11 cellular contexts compared by ENCODE assay signal in genomic region chr20:25453035-25453810, GRCh38. TPM values are rescaled to one million over a fixed set of nuclear protein-coding genes. Genes with fewer than 3 reads are reported as not detected.
DNase-seq lines count a peak whose midpoint lies in the region; ATAC-seq and TF ChIP-seq lines count a peak whose summit lies in the region.
"Had no signal": no experiment of that assay in that cellular context is flagged by ENCODE, and none has a peak within 500 bp of the region (broad histone marks: within the 10 kb centered on the region; RNA-seq: fewer than 3 reads in every experiment).

No MANE protein-coding gene starts in this region.

- no peak overlapping the region for H4K8ac ChIP-seq in IMR-90 (ENCODE audit: low read depth in 2 of 2, low read length in 2 of 2)

- no peak overlapping the region for H4K91ac ChIP-seq in IMR-90 (ENCODE audit: insufficient read depth, low read depth, low read length)

- H3K14ac ChIP-seq in IMR-90 (replicated peaks; ENCODE audit: low read depth, low read length): no peak overlapping the region

- dilution Hi-C loops in IMR-90 (cut with HindIII; ENCODE audit: low sequenced_read_pairs, unreplicated experiment): no loop called here

- H3K4me1 ChIP-seq in IMR-90 (ENCODE audit: control insufficient read depth, insufficient read depth, low read length): no peaks in the 10 kb centered on the region

- H3K79me1 ChIP-seq in IMR-90 (ENCODE audit: low read depth in 1 of 2, low read length in 2 of 2): no peaks in the 10 kb centered on the region

- CTCF ChIA-PET in IMR-90 (lab: Yijun Ruan, JAX): no interaction called here
- CTCF ChIA-PET in activated naive CD4-positive, alpha-beta T cell treated with anti-CD3 and anti-CD28 coated beads, Interleukin-2, amount 10 ng/mL, durations not matched to agents 7 days and 5 days (lab: Charles Lee): no interaction called here
- CTCF ChIA-PET in GM10248 (lab: Yijun Ruan, JAX): no interaction called here

- no peak overlapping the region for H3K23ac ChIP-seq in IMR-90 (ENCODE audit: low read depth, low read length)

- DNase-seq in DMS79 (lab: John Stamatoyannopoulos, UW) (peak; percentile 59), IMR-90 (peak; percentile 43), iris pigment epithelial cell (ENCODE audit: low read depth) (peak; percentile 55), GM10248 (ENCODE audit: extremely low spot score) (no peak)
- DNase-seq in activated naive CD4-positive, alpha-beta T cell treated with anti-CD3 and anti-CD28 coated beads, Interleukin-2, amount 10 ng/mL, durations not matched to agents 7 days and 5 days: no peak
- DNase-seq: cerebellar nuclear complex, NCI-H1930 had no signal

- H3K36me3 Mint-ChIP-seq in activated naive CD4-positive, alpha-beta T cell treated with anti-CD3 and anti-CD28 coated beads, Interleukin-2, amount 10 ng/mL, durations not matched to agents 7 days and 5 days: peaks cover 8% of the 10 kb centered on the region

- no peak overlapping the region for H3K9ac ChIP-seq in IMR-90 (ENCODE audit: low read depth, low read length)

- no peak overlapping the region for H2BK20ac ChIP-seq in IMR-90 (ENCODE audit: low read depth, low read length)

- no peaks in the 10 kb centered on the region; the same call in 1 of the 2 replicates for H4K20me1 ChIP-seq in IMR-90 (ENCODE audit: insufficient read depth, low read length)

- TF ChIP-seq RAD21 in IMR-90 (IDR thresholded peaks at IDR 0.05; ENCODE audit: low read length): no peak

- no peak overlapping the region for H3K27ac Mint-ChIP-seq in activated naive CD4-positive, alpha-beta T cell treated with anti-CD3 and anti-CD28 coated beads, Interleukin-2, amount 10 ng/mL, durations not matched to agents 7 days and 5 days

- H2AK9ac ChIP-seq in IMR-90 (replicated peaks; ENCODE audit: low read depth, low read length, poor library complexity): peak overlapping the region; percentile 5

- H3K4me2 ChIP-seq in IMR-90 (ENCODE audit: low read depth, low read length): no peak overlapping the region
- H3K4me2 ChIP-seq: hepatocyte had no signal

- POLR2A ChIA-PET in IMR-90 (lab: Charles Lee; ENCODE audit: unreplicated experiment) (no interaction called here), GM10248 (lab: Yijun Ruan, JAX) (interaction anchor here (0.7 kb wide), 1 partner anchor 37 kb away, joined by 3 read pairs; no protein-coding TSS in a partner anchor)

- no peak overlapping the region for H3K56ac ChIP-seq in IMR-90 (ENCODE audit: extremely low read depth, insufficient read depth, low read length)

- H2AK5ac ChIP-seq in IMR-90 (ENCODE audit: low read depth, low read length): no peak overlapping the region

- H3K27me3 ChIP-seq in IMR-90 (ENCODE audit: control insufficient read depth, insufficient read depth, low read length): no peaks in the 10 kb centered on the region
- H3K27me3 ChIP-seq: hepatocyte had no signal

- H3K9me1 ChIP-seq in IMR-90 (ENCODE audit: insufficient read depth, low read length): no peaks in the 10 kb centered on the region; the same call in 1 of the 2 replicates

- intact Hi-C loops in IMR-90 (cut with micrococcal nuclease): no loop called here

- H3K36me3 ChIP-seq in IMR-90 (ENCODE audit: control insufficient read depth, insufficient read depth, low read length): peaks cover 28% of the 10 kb centered on the region

- no peaks in the 10 kb centered on the region for H3K9me3 Mint-ChIP-seq in activated naive CD4-positive, alpha-beta T cell treated with anti-CD3 and anti-CD28 coated beads, Interleukin-2, amount 10 ng/mL, durations not matched to agents 7 days and 5 days

- no peak overlapping the region for H2BK5ac ChIP-seq in IMR-90 (ENCODE audit: low read depth, low read length, poor library complexity, severe bottlenecking)

- H2AFZ ChIP-seq in IMR-90 (replicated peaks; ENCODE audit: low read length, poor library complexity): no peak overlapping the region
- H2AFZ ChIP-seq: hepatocyte had no signal

- no peak overlapping the region for H3K27ac ChIP-seq in IMR-90 (ENCODE audit: insufficient read depth, low read length)
- H3K27ac ChIP-seq: hepatocyte had no signal

- TF ChIP-seq CTCF in IMR-90 (conservative IDR thresholded peaks at IDR 0.05; ENCODE audit: low read depth, low read length) (no peak), GM10248 (IDR thresholded peaks at IDR 0.05; ENCODE audit: control extremely low read depth, extremely low read depth, low read depth, missing control alignments) (no peak)

- no peak overlapping the region for H3K4me3 ChIP-seq in IMR-90 (ENCODE audit: insufficient read depth, low read depth, low read length)
- H3K4me3 ChIP-seq: hepatocyte had no signal

- no peak overlapping the region for H3K4me3 Mint-ChIP-seq in activated naive CD4-positive, alpha-beta T cell treated with anti-CD3 and anti-CD28 coated beads, Interleukin-2, amount 10 ng/mL, durations not matched to agents 7 days and 5 days

- no peaks in the 10 kb centered on the region for H3K27me3 Mint-ChIP-seq in activated naive CD4-positive, alpha-beta T cell treated with anti-CD3 and anti-CD28 coated beads, Interleukin-2, amount 10 ng/mL, durations not matched to agents 7 days and 5 days

- no peaks in the 10 kb centered on the region for H3K9me3 ChIP-seq in IMR-90 (ENCODE audit: control insufficient read depth, insufficient read depth, low read length)

- no peak overlapping the region for H3K18ac ChIP-seq in IMR-90 (ENCODE audit: low read depth, low read length)

- no peak overlapping the region for H2BK15ac ChIP-seq in IMR-90 (ENCODE audit: low read depth, low read length)

- no peaks in the 10 kb centered on the region for H3K4me1 Mint-ChIP-seq in activated naive CD4-positive, alpha-beta T cell treated with anti-CD3 and anti-CD28 coated beads, Interleukin-2, amount 10 ng/mL, durations not matched to agents 7 days and 5 days

- BruUV-seq in IMR-90 (replicated peaks; lab: Mats Ljungman, UMichigan): no TSS peak

- no peak overlapping the region for H3K4ac ChIP-seq in IMR-90 (ENCODE audit: low read depth, low read length)

- H2BK120ac ChIP-seq in IMR-90 (ENCODE audit: low read depth, low read length): no peak overlapping the region

- H4K5ac ChIP-seq in IMR-90 (ENCODE audit: low read depth, low read length): no peak overlapping the region

- in situ Hi-C loops in IMR-90 (cut with MboI; ENCODE audit: low sequenced_read_pairs): no loop called here

- 81% methylated on average over 12 of the region's 25 CpGs; no CpG with 5 or more reads in 1 of the 2 experiments for WGBS in IMR-90 (ENCODE audit: extremely low coverage in 2 of 2, insufficient read length in 1 of 2), 2 experiments

- TF ChIP-seq POLR2A in IMR-90 (IDR thresholded peaks at IDR 0.05; ENCODE audit: low read depth, low read length): no peak

- ATAC-seq in IMR-90 (ENCODE audit: low read depth) (peak; percentile 40; the same call in 1 of the 2 replicates), SK-N-SH treated with all-trans-retinoic acid at 6 μM for 48 hours (peak; percentile 75), GM18511 (IDR thresholded peaks at IDR 0.05; ENCODE audit: unreplicated experiment) (no peak), HG03139 (IDR thresholded peaks at IDR 0.05; ENCODE audit: unreplicated experiment) (no peak)

TF ChIP-seq in IMR-90, 13 proteins besides CTCF, POLR2A, EP300 and RAD21 (continues in another document):
- TF ChIP-seq USF2 (IDR thresholded peaks at IDR 0.05; ENCODE audit: low read depth, low read length) (no peak), FOS (IDR thresholded peaks at IDR 0.05; ENCODE audit: low read depth, low read length) (no peak), BHLHE40 (IDR thresholded peaks at IDR 0.05; ENCODE audit: low read depth, low read length) (no peak), SMC3 (IDR thresholded peaks at IDR 0.05; ENCODE audit: low read depth, low read length) (no peak)

TF ChIP-seq in SK-N-SH treated with all-trans-retinoic acid at 6 μM for 48 hours, 23 proteins besides CTCF, POLR2A, EP300 and RAD21:
- TF ChIP-seq TCF4 (CRISPR knock-in tag; IDR thresholded peaks at IDR 0.05; ENCODE audit: borderline replicate concordance) (peak; percentile 35; the same call in 1 of the 2 replicates), RARB (CRISPR knock-in tag; IDR thresholded peaks at IDR 0.05) (no peak), ZFP3 (CRISPR knock-in tag; IDR thresholded peaks at IDR 0.05) (no peak), ZNF70 (CRISPR knock-in tag; IDR thresholded peaks at IDR 0.05) (no peak), TSHZ2 (CRISPR knock-in tag; IDR thresholded peaks at IDR 0.05) (no peak), ISL1 (CRISPR knock-in tag; IDR thresholded peaks at IDR 0.05) (peak; percentile 33; the same call in 1 of the 2 replicates)

RNA-seq across cellular contexts. Expression of gene GINS1, which starts 45.8 kb away (rescaled TPM):
- total RNA-seq in IMR-90 (2012; rRNA removed): 6.6 and 12.2 TPM in 2 replicates
- 4.1 and 4.9 TPM in 2 replicates for polyA plus RNA-seq in IMR-90 (2012; rRNA removed)
- polyA plus RNA-seq in IMR-90 (2012; cell fraction: cytosol; rRNA removed): 0.90 and 2.2 TPM in 2 replicates
- 0.63 and 2.9 TPM in 2 replicates for polyA plus RNA-seq in IMR-90 (2012; cell fraction: nucleus; rRNA removed; ENCODE audit: low replicate concordance)

Comparison
In these comparisons a context has a peak if more than half of its experiments do, and no peak if none do; other contexts are left out.
1. DNase-seq: peak in DMS79 (single experiment), IMR-90 (single experiment) and iris pigment epithelial cell (single experiment); none in activated naive CD4-positive, alpha-beta T cell treated with anti-CD3 and anti-CD28 coated beads, Interleukin-2, amount 10 ng/mL, durations not matched to agents 7 days and 5 days (single experiment) and GM10248 (single experiment).
2. ATAC-seq: peak in IMR-90 (single experiment) and SK-N-SH treated with all-trans-retinoic acid at 6 μM for 48 hours (single experiment); none in GM18511 (single experiment) and HG03139 (single experiment).